In genomic region chr15:72117448-72117697, GRCh38 we compare ENCODE assay signal across 1 cellular context.
TF ChIP-seq lines count a peak whose summit lies in the region.

No MANE protein-coding gene starts in this region.

TF ChIP-seq in HepG2, 621 proteins besides CTCF, POLR2A, EP300 and RAD21 (continued from another document):
- TF ChIP-seq ZNF276 (CRISPR knock-in tag; IDR thresholded peaks at IDR 0.05; ENCODE audit: low read depth) (no peak), ISX (CRISPR knock-in tag; conservative IDR thresholded peaks at IDR 0.05) (no peak), AHR (CRISPR knock-in tag; IDR thresholded peaks at IDR 0.05) (0 out of 2 replicates have a peak, but pooled peaks have one; percentile 54), ZNF564 (CRISPR knock-in tag; IDR thresholded peaks at IDR 0.05) (no peak), DZIP1 (CRISPR knock-in tag; IDR thresholded peaks at IDR 0.05) (no peak), ZKSCAN8 (CRISPR knock-in tag; IDR thresholded peaks at IDR 0.05; ENCODE audit: borderline replicate concordance) (no peak), NKX3-1 (CRISPR knock-in tag; IDR thresholded peaks at IDR 0.05) (0 out of 2 replicates have a peak, but pooled peaks have one; percentile 17), CHD4 (IDR thresholded peaks at IDR 0.05; ENCODE audit: borderline replicate concordance, low read length) (no peak), MTF2 (CRISPR knock-in tag; IDR thresholded peaks at IDR 0.05; ENCODE audit: borderline replicate concordance) (peak; percentile 54; the same call in 1 of the 2 replicates), ZNF274 (CRISPR knock-in tag; IDR thresholded peaks at IDR 0.05) (no peak), ZNF501 (CRISPR knock-in tag; IDR thresholded peaks at IDR 0.05) (0 out of 2 replicates have a peak, but pooled peaks have one; percentile 25), ZFP90 (CRISPR knock-in tag; IDR thresholded peaks at IDR 0.05; ENCODE audit: borderline replicate concordance) (no peak; the same call in 1 of the 2 replicates), HIVEP1 (CRISPR knock-in tag; IDR thresholded peaks at IDR 0.05) (peak; percentile 63; the same call in 1 of the 2 replicates), ZNF543 (CRISPR knock-in tag; IDR thresholded peaks at IDR 0.05) (no peak), ZBTB44 (CRISPR knock-in tag; IDR thresholded peaks at IDR 0.05) (no peak), AKNA (CRISPR knock-in tag; IDR thresholded peaks at IDR 0.05; ENCODE audit: borderline replicate concordance) (no peak), SMARCC2 (IDR thresholded peaks at IDR 0.05) (no peak), MAFK (conservative IDR thresholded peaks at IDR 0.05 in 1 of 2, IDR thresholded peaks at IDR 0.05 in 1 of 2; ENCODE audit: low read length in 2 of 2) (no peak), EEA1 (CRISPR knock-in tag; IDR thresholded peaks at IDR 0.05; ENCODE audit: borderline replicate concordance) (no peak), ZNF317 (CRISPR knock-in tag; IDR thresholded peaks at IDR 0.05) (peak; percentile 57; the same call in 1 of the 2 replicates), NFE2L1 (CRISPR knock-in tag; IDR thresholded peaks at IDR 0.05; ENCODE audit: borderline replicate concordance) (no peak), ZNF138 (CRISPR knock-in tag; IDR thresholded peaks at IDR 0.05; ENCODE audit: low read depth) (0 out of 2 replicates have a peak, but pooled peaks have one; percentile 48), ZBTB10 (CRISPR knock-in tag; IDR thresholded peaks at IDR 0.05; ENCODE audit: borderline replicate concordance) (0 out of 2 replicates have a peak, but pooled peaks have one; percentile 20), TAF1 (CRISPR knock-in tag; IDR thresholded peaks at IDR 0.05) (peak; percentile 37; the same call in 1 of the 2 replicates), PHF20 (CRISPR knock-in tag; IDR thresholded peaks at IDR 0.05) (no peak), ZNF772 (CRISPR knock-in tag; IDR thresholded peaks at IDR 0.05) (0 out of 2 replicates have a peak, but pooled peaks have one; percentile 44), TBX2 (CRISPR knock-in tag; IDR thresholded peaks at IDR 0.05; ENCODE audit: borderline replicate concordance) (no peak), TCF7 (IDR thresholded peaks at IDR 0.05; ENCODE audit: low read depth) (no peak), SP140L (CRISPR knock-in tag; IDR thresholded peaks at IDR 0.05; ENCODE audit: borderline replicate concordance) (no peak), GABPB1 (CRISPR knock-in tag; IDR thresholded peaks at IDR 0.05) (no peak), ZNF597 (CRISPR knock-in tag; IDR thresholded peaks at IDR 0.05) (no peak), KMT2B (CRISPR knock-in tag; IDR thresholded peaks at IDR 0.05) (no peak), ZNF775 (CRISPR knock-in tag; IDR thresholded peaks at IDR 0.05; ENCODE audit: borderline replicate concordance) (no peak), EED (CRISPR knock-in tag; IDR thresholded peaks at IDR 0.05) (0 out of 2 replicates have a peak, but pooled peaks have one; percentile 70), ZNF839 (CRISPR knock-in tag; IDR thresholded peaks at IDR 0.05; ENCODE audit: borderline replicate concordance) (no peak), TFDP1 (CRISPR knock-in tag; IDR thresholded peaks at IDR 0.05; ENCODE audit: borderline replicate concordance) (no peak), ZNF235 (CRISPR knock-in tag; IDR thresholded peaks at IDR 0.05; ENCODE audit: borderline replicate concordance) (0 out of 2 replicates have a peak, but pooled peaks have one; percentile 78)
